In genomic region chr10:17730667-17731066, GRCh38 we compare ENCODE assay signal across 19 cellular contexts.
"Had no signal": no experiment of that assay in that cellular context is flagged by ENCODE, and none has a peak within 500 bp of the region (broad histone marks: within the 10 kb centered on the region; RNA-seq: fewer than 3 reads in every experiment).

No MANE protein-coding gene starts in this region.

- H3K27me3 ChIP-seq: brain microvascular endothelial cell, colonic mucosa, transverse colon had no signal

- DNase-seq: activated CD4-positive, alpha-beta memory T cell treated with anti-CD3 and anti-CD28 coated beads for 36 hours; activated naive CD4-positive, alpha-beta T cell; activated naive CD8-positive, alpha-beta T cell treated with anti-CD3 and anti-CD28 coated beads, Interleukin-2, amount 10 ng/mL, durations not matched to agents 7 days and 5 days; amygdala; brain microvascular endothelial cell; colonic mucosa; endodermal cell; lower lobe of right lung; natural killer cell; retina; stimulated activated CD4-positive, alpha-beta T cell treated with anti-CD3 and anti-CD28 coated beads, Interleukin-2, amount 100 ng/mL, for 24 hours; stimulated activated naive CD4-positive, alpha-beta T cell treated with Interleukin-2 at 50 U/mL for 16 hours; substantia nigra; transverse colon had no signal

- H3K9me3 Mint-ChIP-seq: activated CD4-positive, alpha-beta memory T cell treated with anti-CD3 and anti-CD28 coated beads for 36 hours; activated naive CD8-positive, alpha-beta T cell treated with anti-CD3 and anti-CD28 coated beads, Interleukin-2, amount 10 ng/mL, durations not matched to agents 7 days and 5 days; activated T-helper 17 cell treated with anti-CD3 and anti-CD28 coated beads, Interleukin-2, amount 50 U/mL, for 72 hours; central memory CD8-positive, alpha-beta T cell; endodermal cell; natural killer cell; T-helper 2 cell treated with Interferon-gamma antibody and Interleukin-4, amounts not matched to agents 5 μg/mL and 100 μg/mL, for 36 hours had no signal

- H3K27ac Mint-ChIP-seq: activated CD4-positive, alpha-beta memory T cell treated with anti-CD3 and anti-CD28 coated beads for 36 hours; activated naive CD8-positive, alpha-beta T cell treated with anti-CD3 and anti-CD28 coated beads, Interleukin-2, amount 10 ng/mL, durations not matched to agents 7 days and 5 days; activated T-helper 17 cell treated with anti-CD3 and anti-CD28 coated beads, Interleukin-2, amount 50 U/mL, for 72 hours; endodermal cell; natural killer cell; T-helper 2 cell treated with Interferon-gamma antibody and Interleukin-4, amounts not matched to agents 5 μg/mL and 100 μg/mL, for 36 hours had no signal

- H3K4me3 Mint-ChIP-seq: activated CD4-positive, alpha-beta memory T cell treated with anti-CD3 and anti-CD28 coated beads for 36 hours; activated naive CD8-positive, alpha-beta T cell treated with anti-CD3 and anti-CD28 coated beads, Interleukin-2, amount 10 ng/mL, durations not matched to agents 7 days and 5 days; activated T-helper 17 cell treated with anti-CD3 and anti-CD28 coated beads, Interleukin-2, amount 50 U/mL, for 72 hours; central memory CD8-positive, alpha-beta T cell; endodermal cell; natural killer cell; T-helper 2 cell treated with Interferon-gamma antibody and Interleukin-4, amounts not matched to agents 5 μg/mL and 100 μg/mL, for 36 hours had no signal

- H3K27me3 Mint-ChIP-seq: activated CD4-positive, alpha-beta memory T cell treated with anti-CD3 and anti-CD28 coated beads for 36 hours; activated naive CD8-positive, alpha-beta T cell treated with anti-CD3 and anti-CD28 coated beads, Interleukin-2, amount 10 ng/mL, durations not matched to agents 7 days and 5 days; activated T-helper 17 cell treated with anti-CD3 and anti-CD28 coated beads, Interleukin-2, amount 50 U/mL, for 72 hours; central memory CD8-positive, alpha-beta T cell had no signal

- H3K27ac ChIP-seq: brain microvascular endothelial cell, epithelial cell of prostate, lower lobe of right lung had no signal

- FAIRE-seq: TTC549 had no signal

- ATAC-seq: activated T-helper 17 cell treated with anti-CD3 and anti-CD28 coated beads, Interleukin-2, amount 50 U/mL, for 72 hours; lower lobe of right lung; natural killer cell had no signal

- H3K4me3 ChIP-seq: colonic mucosa, lower lobe of right lung, transverse colon had no signal

- H3K4me1 Mint-ChIP-seq: activated naive CD8-positive, alpha-beta T cell treated with anti-CD3 and anti-CD28 coated beads, Interleukin-2, amount 10 ng/mL, durations not matched to agents 7 days and 5 days; activated T-helper 17 cell treated with anti-CD3 and anti-CD28 coated beads, Interleukin-2, amount 50 U/mL, for 72 hours; central memory CD8-positive, alpha-beta T cell; natural killer cell had no signal

- H3K36me3 ChIP-seq: brain microvascular endothelial cell, colonic mucosa, lower lobe of right lung, transverse colon had no signal

- H3K9me3 ChIP-seq: colonic mucosa, lower lobe of right lung, transverse colon had no signal

- H3K36me3 Mint-ChIP-seq: activated CD4-positive, alpha-beta memory T cell treated with anti-CD3 and anti-CD28 coated beads for 36 hours; activated naive CD8-positive, alpha-beta T cell treated with anti-CD3 and anti-CD28 coated beads, Interleukin-2, amount 10 ng/mL, durations not matched to agents 7 days and 5 days; natural killer cell had no signal
